Comparison of ENCODE assay signal across 39 cellular contexts in genomic region chr6:161008245-161008644, GRCh38.
"Had no signal": no experiment of that assay in that cellular context is flagged by ENCODE, and none has a peak within 500 bp of the region (broad histone marks: within the 10 kb centered on the region; RNA-seq: fewer than 3 reads in every experiment).

No MANE protein-coding gene starts in this region.

- H3K4me3 Mint-ChIP-seq: activated naive CD4-positive, alpha-beta T cell treated with anti-CD3 and anti-CD28 coated beads for 36 hours; activated naive CD4-positive, alpha-beta T cell treated with anti-CD3 and anti-CD28 coated beads, Interleukin-2, amount 50 U/mL, for 24 hours; activated naive CD8-positive, alpha-beta T cell; activated naive CD8-positive, alpha-beta T cell treated with anti-CD3 and anti-CD28 coated beads for 36 hours; activated naive CD8-positive, alpha-beta T cell treated with anti-CD3 and anti-CD28 coated beads, Interleukin-2, amount 10 ng/mL, durations not matched to agents 7 days and 5 days; activated naive CD8-positive, alpha-beta T cell treated with anti-CD3 and anti-CD28 coated beads, Interleukin-2, amount 50 U/mL, for 24 hours; activated T-cell treated with anti-CD3 and anti-CD28 coated beads, Interleukin-2, amount 50 U/mL, for 24 hours; activated T-cell treated with anti-CD3 and anti-CD28 coated beads, Interleukin-2, amount 50 U/mL, for 4 hours; activated T-cell treated with anti-CD3 and anti-CD28 coated beads, Interleukin-2, amount 50 U/mL, for 72 hours; activated T-helper 1 cell treated with anti-CD3 and anti-CD28 coated beads, Interleukin-12 subunit alpha, Interleukin-12 subunit beta, Interleukin-2, Interleukin-4 antibody, amounts not matched to agents 30 ng/mL and 10 ng/mL and 1 ng/mL, durations not matched to agents 14 hours and 24 hours and 36 hours; activated T-helper 17 cell treated with anti-CD3 and anti-CD28 coated beads, Interleukin-2, amount 50 U/mL, for 72 hours; brain; central memory CD8-positive, alpha-beta T cell had no signal

- FAIRE-seq: astrocyte, bronchial epithelial cell had no signal

- H3K27me3 Mint-ChIP-seq: activated naive CD4-positive, alpha-beta T cell treated with anti-CD3 and anti-CD28 coated beads, Interleukin-2, amount 50 U/mL, for 24 hours; activated naive CD8-positive, alpha-beta T cell; activated naive CD8-positive, alpha-beta T cell treated with anti-CD3 and anti-CD28 coated beads for 36 hours; activated naive CD8-positive, alpha-beta T cell treated with anti-CD3 and anti-CD28 coated beads, Interleukin-2, amount 10 ng/mL, durations not matched to agents 7 days and 5 days; activated naive CD8-positive, alpha-beta T cell treated with anti-CD3 and anti-CD28 coated beads, Interleukin-2, amount 50 U/mL, for 24 hours; activated T-cell treated with anti-CD3 and anti-CD28 coated beads, Interleukin-2, amount 50 U/mL, for 24 hours; activated T-helper 17 cell treated with anti-CD3 and anti-CD28 coated beads, Interleukin-2, amount 50 U/mL, for 72 hours; brain; central memory CD8-positive, alpha-beta T cell had no signal

- H3K4me3 ChIP-seq: adrenal gland, ascending aorta, body of pancreas, breast epithelium, cardiac muscle cell had no signal

- H3K27ac ChIP-seq: adrenal gland, ascending aorta, body of pancreas, brain microvascular endothelial cell, breast epithelium, cardiac muscle cell had no signal

- H3K4me1 ChIP-seq: breast epithelium had no signal

- H3K36me3 ChIP-seq: adrenal gland, ascending aorta, brain microvascular endothelial cell, breast epithelium, cardiac muscle cell had no signal

- H3K9me3 ChIP-seq: adrenal gland, ascending aorta, body of pancreas, breast epithelium had no signal

- H3K9me3 Mint-ChIP-seq: activated naive CD4-positive, alpha-beta T cell treated with anti-CD3 and anti-CD28 coated beads for 36 hours; activated naive CD4-positive, alpha-beta T cell treated with anti-CD3 and anti-CD28 coated beads, Interleukin-2, amount 50 U/mL, for 24 hours; activated naive CD4-positive, alpha-beta T cell treated with anti-CD3 and anti-CD28 coated beads, Interleukin-2, amount 50 U/mL, for 72 hours; activated naive CD8-positive, alpha-beta T cell treated with anti-CD3 and anti-CD28 coated beads for 36 hours; activated naive CD8-positive, alpha-beta T cell treated with anti-CD3 and anti-CD28 coated beads, Interleukin-2, amount 10 ng/mL, durations not matched to agents 7 days and 5 days; activated naive CD8-positive, alpha-beta T cell treated with anti-CD3 and anti-CD28 coated beads, Interleukin-2, amount 50 U/mL, for 24 hours; activated T-cell treated with anti-CD3 and anti-CD28 coated beads, Interleukin-2, amount 50 U/mL, for 24 hours; activated T-cell treated with anti-CD3 and anti-CD28 coated beads, Interleukin-2, amount 50 U/mL, for 4 hours; activated T-helper 1 cell treated with anti-CD3 and anti-CD28 coated beads, Interleukin-12 subunit alpha, Interleukin-12 subunit beta, Interleukin-2, Interleukin-4 antibody, amounts not matched to agents 30 ng/mL and 10 ng/mL and 1 ng/mL, durations not matched to agents 14 hours and 24 hours and 36 hours; activated T-helper 17 cell treated with anti-CD3 and anti-CD28 coated beads, Interleukin-2, amount 50 U/mL, for 72 hours; activated T-helper 2 cell treated with anti-CD3 and anti-CD28 coated beads, Interferon-gamma antibody, Interleukin-2, Interleukin-4, amounts not matched to agents 10 μg/mL and 5 μg/mL and 100 μg/mL, durations not matched to agents 14 hours and 24 hours and 36 hours; brain; central memory CD8-positive, alpha-beta T cell had no signal

- H3K27ac Mint-ChIP-seq: activated naive CD4-positive, alpha-beta T cell treated with anti-CD3 and anti-CD28 coated beads for 36 hours; activated naive CD4-positive, alpha-beta T cell treated with anti-CD3 and anti-CD28 coated beads, Interleukin-2, amount 50 U/mL, for 24 hours; activated naive CD4-positive, alpha-beta T cell treated with anti-CD3 and anti-CD28 coated beads, Interleukin-2, amount 50 U/mL, for 72 hours; activated naive CD8-positive, alpha-beta T cell; activated naive CD8-positive, alpha-beta T cell treated with anti-CD3 and anti-CD28 coated beads for 36 hours; activated naive CD8-positive, alpha-beta T cell treated with anti-CD3 and anti-CD28 coated beads, Interleukin-2, amount 10 ng/mL, durations not matched to agents 7 days and 5 days; activated naive CD8-positive, alpha-beta T cell treated with anti-CD3 and anti-CD28 coated beads, Interleukin-2, amount 50 U/mL, for 24 hours; activated T-cell treated with anti-CD3 and anti-CD28 coated beads, Interleukin-2, amount 50 U/mL, for 24 hours; activated T-cell treated with anti-CD3 and anti-CD28 coated beads, Interleukin-2, amount 50 U/mL, for 72 hours; activated T-helper 1 cell treated with anti-CD3 and anti-CD28 coated beads, Interleukin-12 subunit alpha, Interleukin-12 subunit beta, Interleukin-2, Interleukin-4 antibody, amounts not matched to agents 30 ng/mL and 10 ng/mL and 1 ng/mL, durations not matched to agents 14 hours and 24 hours and 36 hours; activated T-helper 17 cell treated with anti-CD3 and anti-CD28 coated beads, Interleukin-2, amount 50 U/mL, for 72 hours; activated T-helper 2 cell treated with anti-CD3 and anti-CD28 coated beads, Interferon-gamma antibody, Interleukin-2, Interleukin-4, amounts not matched to agents 10 μg/mL and 5 μg/mL and 100 μg/mL, durations not matched to agents 14 hours and 24 hours and 36 hours; brain had no signal

- DNase-seq: activated effector memory CD4-positive, alpha-beta T cell treated with anti-CD3 and anti-CD28 coated beads, Interleukin-2, amount 50 U/mL, for 16 hours; activated effector memory CD4-positive, alpha-beta T cell treated with Interleukin-2 at 50 U/mL for 16 hours; activated gamma-delta T cell; activated gamma-delta T cell treated with Interleukin-2 at 50 U/mL for 16 hours; activated naive CD4-positive, alpha-beta T cell; activated naive CD4-positive, alpha-beta T cell treated with anti-CD3 and anti-CD28 coated beads for 36 hours; activated naive CD4-positive, alpha-beta T cell treated with anti-CD3 and anti-CD28 coated beads, Interleukin-2, amount 50 U/mL, for 16 hours; activated naive CD4-positive, alpha-beta T cell treated with Interleukin-2 at 50 U/mL for 16 hours; activated naive CD8-positive, alpha-beta T cell treated with anti-CD3 and anti-CD28 coated beads for 36 hours; activated naive CD8-positive, alpha-beta T cell treated with anti-CD3 and anti-CD28 coated beads, Interleukin-2, amount 10 ng/mL, durations not matched to agents 7 days and 5 days; activated naive CD8-positive, alpha-beta T cell treated with anti-CD3 and anti-CD28 coated beads, Interleukin-2, amount 50 U/mL, for 24 hours; activated T-cell treated with anti-CD3 and anti-CD28 coated beads for 4 hours; activated T-cell treated with anti-CD3 and anti-CD28 coated beads, Interleukin-2, amount 50 U/mL, for 1 hour; activated T-cell treated with anti-CD3 and anti-CD28 coated beads, Interleukin-2, amount 50 U/mL, for 24 hours; activated T-cell treated with anti-CD3 and anti-CD28 coated beads, Interleukin-2, amount 50 U/mL, for 4 hours; activated T-cell treated with anti-CD3 and anti-CD28 coated beads, Interleukin-2, amount 50 U/mL, for 72 hours; adrenal gland; amniotic stem cell; amygdala; anterior cingulate cortex; aorta; body of pancreas; brain microvascular endothelial cell; caudate nucleus; central memory CD4-positive, alpha-beta T cell; cerebellar nuclear complex had no signal
